In genomic region chr3:150370129-150370602, GRCh38 we compare ENCODE assay signal across 8 cellular contexts. TPM values are rescaled to one million over a fixed set of nuclear protein-coding genes. Genes with fewer than 3 reads are reported as not detected.
DNase-seq lines count a peak whose midpoint lies in the region; TF ChIP-seq lines count a peak whose summit lies in the region.

No MANE protein-coding gene starts in this region.

- peak; percentile 34 for TF ChIP-seq CTCF in fibroblast of mammary gland (conservative IDR thresholded peaks at IDR 0.05; ENCODE audit: control insufficient read depth, insufficient read depth, low read depth, low read length)

- in situ Hi-C loops in Caki2 (cut with HindIII; ENCODE audit: low pct_unique_long_range_greater_than_20kb, low sequenced_read_pairs): no loop called here

- H3K4me3 ChIP-seq in fibroblast of mammary gland (ENCODE audit: control insufficient read depth, low read depth, low read length): peak overlapping the region; percentile 49

- peak; percentile 96 for DNase-seq in Caki2 (ENCODE audit: low read depth)
- peak; percentile 97 for DNase-seq in RKO (ENCODE audit: low spot score)
- DNase-seq in fibroblast of mammary gland (ENCODE audit: low read depth): peak; percentile 95
- DNase-seq in non-pigmented ciliary epithelial cell (ENCODE audit: low read depth): peak; percentile 93
- no peak for DNase-seq in NCI-H187 (lab: John Stamatoyannopoulos, UW)
- no peak for DNase-seq in COLO668 (lab: John Stamatoyannopoulos, UW; ENCODE audit: unreplicated experiment)
- no peak for DNase-seq in DMS53 (lab: John Stamatoyannopoulos, UW)
- DNase-seq in activated CD4-positive, alpha-beta T cell treated with anti-CD3 and anti-CD28 coated beads for 1 hour: no peak

RNA-seq across cellular contexts. Expression of gene TSC22D2, which starts 37.9 kb away (rescaled TPM):
- total RNA-seq in Caki2 (2014; rRNA removed; shearing (Covaris generic); ENCODE audit: low replicate concordance): 4.5 and 6.2 TPM in 2 replicates

Comparison
In these comparisons a context has a peak if more than half of its experiments do, and no peak if none do; other contexts are left out.
1. DNase-seq: peak in Caki2 (single experiment), RKO (single experiment), fibroblast of mammary gland (single experiment) and non-pigmented ciliary epithelial cell (single experiment); none in NCI-H187 (0 of 2), COLO668 (single experiment), DMS53 (single experiment) and activated CD4-positive, alpha-beta T cell treated with anti-CD3 and anti-CD28 coated beads for 1 hour (single experiment).